ENCODE assay signal across 21 cellular contexts in genomic region chr17:21243516-21244303, GRCh38.
"Had no signal": no experiment of that assay in that cellular context is flagged by ENCODE, and none has a peak within 500 bp of the region (broad histone marks: within the 10 kb centered on the region; RNA-seq: fewer than 3 reads in every experiment).

No MANE protein-coding gene starts in this region.

- H3K9me3 ChIP-seq: lower lobe of right lung had no signal

- H3K4me1 ChIP-seq: lower lobe of right lung had no signal

- H3K9me3 Mint-ChIP-seq: activated CD4-positive, alpha-beta memory T cell treated with anti-CD3 and anti-CD28 coated beads, Interleukin-2, amount 10 ng/mL, durations not matched to agents 7 days and 5 days; activated CD4-positive, alpha-beta T cell treated with anti-CD3 and anti-CD28 coated beads, Interleukin-2, amount 10 ng/mL, durations not matched to agents 24 days and 14 days; activated naive CD4-positive, alpha-beta T cell treated with anti-CD3 and anti-CD28 coated beads for 36 hours; activated naive CD8-positive, alpha-beta T cell treated with anti-CD3 and anti-CD28 coated beads, Interleukin-2, amount 10 ng/mL, durations not matched to agents 7 days and 5 days; activated T-cell treated with anti-CD3 and anti-CD28 coated beads, Interleukin-2, amount 50 U/mL, for 72 hours; naive B cell; neural crest cell; T-cell; T-helper 2 cell treated with Interferon-gamma antibody and Interleukin-4, amounts not matched to agents 5 μg/mL and 100 μg/mL, for 36 hours had no signal

- H3K4me3 Mint-ChIP-seq: activated CD4-positive, alpha-beta memory T cell treated with anti-CD3 and anti-CD28 coated beads, Interleukin-2, amount 10 ng/mL, durations not matched to agents 7 days and 5 days; activated CD4-positive, alpha-beta T cell treated with anti-CD3 and anti-CD28 coated beads, Interleukin-2, amount 10 ng/mL, durations not matched to agents 24 days and 14 days; activated naive CD4-positive, alpha-beta T cell treated with anti-CD3 and anti-CD28 coated beads for 36 hours; activated naive CD8-positive, alpha-beta T cell treated with anti-CD3 and anti-CD28 coated beads, Interleukin-2, amount 10 ng/mL, durations not matched to agents 7 days and 5 days; activated T-cell treated with anti-CD3 and anti-CD28 coated beads, Interleukin-2, amount 50 U/mL, for 72 hours; naive B cell; neural crest cell; T-cell; T-helper 2 cell treated with Interferon-gamma antibody and Interleukin-4, amounts not matched to agents 5 μg/mL and 100 μg/mL, for 36 hours had no signal

- ATAC-seq: activated CD4-positive, CD25-positive, alpha-beta regulatory T cell treated with anti-CD3 and anti-CD28 coated beads, Interleukin-2, amount 50 U/mL, for 24 hours; activated T-cell treated with anti-CD3 and anti-CD28 coated beads, Interleukin-2, amount 50 U/mL, for 72 hours; lower lobe of right lung; T-cell had no signal

- H3K4me1 Mint-ChIP-seq: activated CD4-positive, alpha-beta memory T cell treated with anti-CD3 and anti-CD28 coated beads, Interleukin-2, amount 10 ng/mL, durations not matched to agents 7 days and 5 days; activated CD4-positive, alpha-beta T cell treated with anti-CD3 and anti-CD28 coated beads, Interleukin-2, amount 10 ng/mL, durations not matched to agents 24 days and 14 days had no signal

- FAIRE-seq: bronchial epithelial cell had no signal

- H3K36me3 Mint-ChIP-seq: activated naive CD8-positive, alpha-beta T cell treated with anti-CD3 and anti-CD28 coated beads, Interleukin-2, amount 10 ng/mL, durations not matched to agents 7 days and 5 days; naive B cell had no signal

- H3K4me3 ChIP-seq: coronary artery, lower lobe of right lung had no signal

- H3K27ac ChIP-seq: coronary artery, epithelial cell of prostate, lower lobe of right lung, VCaP had no signal

- H3K27ac Mint-ChIP-seq: activated CD4-positive, alpha-beta memory T cell treated with anti-CD3 and anti-CD28 coated beads, Interleukin-2, amount 10 ng/mL, durations not matched to agents 7 days and 5 days; activated CD4-positive, alpha-beta T cell treated with anti-CD3 and anti-CD28 coated beads, Interleukin-2, amount 10 ng/mL, durations not matched to agents 24 days and 14 days; activated naive CD4-positive, alpha-beta T cell treated with anti-CD3 and anti-CD28 coated beads for 36 hours; activated naive CD8-positive, alpha-beta T cell treated with anti-CD3 and anti-CD28 coated beads, Interleukin-2, amount 10 ng/mL, durations not matched to agents 7 days and 5 days; activated T-cell treated with anti-CD3 and anti-CD28 coated beads, Interleukin-2, amount 50 U/mL, for 72 hours; naive B cell; T-cell; T-helper 2 cell treated with Interferon-gamma antibody and Interleukin-4, amounts not matched to agents 5 μg/mL and 100 μg/mL, for 36 hours had no signal

- H3K27me3 Mint-ChIP-seq: activated CD4-positive, alpha-beta memory T cell treated with anti-CD3 and anti-CD28 coated beads, Interleukin-2, amount 10 ng/mL, durations not matched to agents 7 days and 5 days; activated CD4-positive, alpha-beta T cell treated with anti-CD3 and anti-CD28 coated beads, Interleukin-2, amount 10 ng/mL, durations not matched to agents 24 days and 14 days; activated naive CD8-positive, alpha-beta T cell treated with anti-CD3 and anti-CD28 coated beads, Interleukin-2, amount 10 ng/mL, durations not matched to agents 7 days and 5 days; naive B cell; T-cell had no signal

- DNase-seq: activated CD4-positive, alpha-beta memory T cell treated with anti-CD3 and anti-CD28 coated beads, Interleukin-2, amount 10 ng/mL, durations not matched to agents 7 days and 5 days; activated CD4-positive, alpha-beta T cell treated with anti-CD3 and anti-CD28 coated beads, Interleukin-2, amount 10 ng/mL, durations not matched to agents 24 days and 14 days; activated effector memory CD4-positive, alpha-beta T cell treated with Interleukin-2 at 50 U/mL for 16 hours; activated naive CD4-positive, alpha-beta T cell treated with anti-CD3 and anti-CD28 coated beads for 36 hours; activated naive CD8-positive, alpha-beta T cell treated with anti-CD3 and anti-CD28 coated beads, Interleukin-2, amount 10 ng/mL, durations not matched to agents 7 days and 5 days; activated T-cell treated with anti-CD3 and anti-CD28 coated beads, Interleukin-2, amount 50 U/mL, for 72 hours; amniotic stem cell; hippocampal formation; lower lobe of right lung; naive B cell; retina; stimulated activated CD4-positive, alpha-beta T cell treated with anti-CD3 and anti-CD28 coated beads, Interleukin-4, amount 100 ng/mL, for 24 hours; stimulated activated naive CD4-positive, alpha-beta T cell treated with Interleukin-2 at 50 U/mL for 16 hours; T-cell had no signal
